Comparison of ENCODE assay signal across 27 cellular contexts in the genomic region with DNA sequence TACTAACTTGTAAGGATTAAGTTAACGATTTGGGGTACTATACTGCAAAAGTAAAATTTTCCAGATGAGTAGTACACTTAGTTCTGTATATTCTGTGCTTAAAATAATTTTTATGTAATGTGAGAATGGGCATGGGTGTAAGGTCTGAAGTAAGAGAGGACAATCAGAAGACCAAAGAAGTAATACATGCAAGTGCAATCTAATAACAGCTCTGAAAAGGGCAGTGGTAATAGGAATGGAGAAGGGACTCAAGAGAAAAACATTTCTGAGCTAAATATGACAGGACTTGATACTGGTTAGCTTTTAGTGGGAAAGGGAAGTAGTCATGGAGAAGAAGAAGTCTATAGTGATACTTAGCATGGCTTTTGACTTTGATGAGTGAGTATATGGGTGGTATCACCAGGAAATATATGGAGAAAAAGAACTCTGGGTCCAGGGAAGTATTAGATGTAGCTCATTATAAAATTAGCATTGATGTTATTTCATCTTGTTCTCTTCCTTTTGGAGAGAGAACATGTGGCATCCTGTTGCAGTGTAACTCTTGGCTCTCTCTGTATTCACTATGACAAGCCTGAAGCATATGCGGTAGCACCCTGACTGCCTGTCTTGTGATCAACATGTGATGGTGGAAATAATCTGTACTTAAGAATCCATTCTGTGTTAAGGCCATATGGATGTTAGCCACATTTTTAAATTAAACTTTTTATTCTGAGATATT.
"Had no signal": no experiment of that assay in that cellular context is flagged by ENCODE, and none has a peak within 500 bp of the region (broad histone marks: within the 10 kb centered on the region; RNA-seq: fewer than 3 reads in every experiment).

No MANE protein-coding gene starts in this region.

- H3K4me3 Mint-ChIP-seq: activated B cell treated with CpG ODN at 0.5 μM for 24 hours; activated CD4-positive, alpha-beta T cell treated with anti-CD3 and anti-CD28 coated beads, Interleukin-2, amount 10 ng/mL, durations not matched to agents 24 days and 14 days; activated CD8-positive, alpha-beta memory T cell treated with anti-CD3 and anti-CD28 coated beads, Interleukin-2, amount 10 ng/mL, durations not matched to agents 7 days and 5 days; activated naive CD4-positive, alpha-beta T cell treated with anti-CD3 and anti-CD28 coated beads for 36 hours; activated naive CD8-positive, alpha-beta T cell; activated T-cell treated with anti-CD3 and anti-CD28 coated beads, Interleukin-2, amount 50 U/mL, for 4 hours had no signal

- H3K27me3 Mint-ChIP-seq: activated B cell treated with CpG ODN at 0.5 μM for 24 hours; activated CD4-positive, alpha-beta T cell treated with anti-CD3 and anti-CD28 coated beads, Interleukin-2, amount 10 ng/mL, durations not matched to agents 24 days and 14 days; activated CD8-positive, alpha-beta memory T cell treated with anti-CD3 and anti-CD28 coated beads, Interleukin-2, amount 10 ng/mL, durations not matched to agents 7 days and 5 days; activated naive CD8-positive, alpha-beta T cell had no signal

- ATAC-seq: activated CD8-positive, alpha-beta memory T cell treated with anti-CD3 and anti-CD28 coated beads, Interleukin-2, amount 10 ng/mL, durations not matched to agents 7 days and 5 days; activated T-cell treated with anti-CD3 and anti-CD28 coated beads, Interleukin-2, amount 50 U/mL, for 4 hours; Panc1; Right ventricle myocardium inferior had no signal

- H3K27ac Mint-ChIP-seq: activated B cell treated with CpG ODN at 0.5 μM for 24 hours; activated CD4-positive, alpha-beta T cell treated with anti-CD3 and anti-CD28 coated beads, Interleukin-2, amount 10 ng/mL, durations not matched to agents 24 days and 14 days; activated CD8-positive, alpha-beta memory T cell treated with anti-CD3 and anti-CD28 coated beads, Interleukin-2, amount 10 ng/mL, durations not matched to agents 7 days and 5 days; activated naive CD4-positive, alpha-beta T cell treated with anti-CD3 and anti-CD28 coated beads for 36 hours; activated naive CD8-positive, alpha-beta T cell had no signal

- DNase-seq: activated B cell treated with CpG ODN at 0.5 μM for 24 hours; activated CD4-positive, alpha-beta T cell treated with anti-CD3 and anti-CD28 coated beads for 1 hour; activated CD4-positive, alpha-beta T cell treated with anti-CD3 and anti-CD28 coated beads, Interleukin-2, amount 10 ng/mL, durations not matched to agents 24 days and 14 days; activated CD4-positive, alpha-beta T cell treated with anti-CD3 and anti-CD28 coated beads, Interleukin-2, amount 50 U/mL, for 48 hours; activated CD8-positive, alpha-beta memory T cell treated with anti-CD3 and anti-CD28 coated beads, Interleukin-2, amount 10 ng/mL, durations not matched to agents 7 days and 5 days; activated gamma-delta T cell; activated naive CD4-positive, alpha-beta T cell treated with anti-CD3 and anti-CD28 coated beads for 36 hours; activated T-cell treated with anti-CD3 and anti-CD28 coated beads, Interleukin-2, amount 50 U/mL, for 4 hours; adrenal gland; KBM-7; NCI-H1092 treated with DMSO at 0.1 percent for 48 hours; NCI-H1417 treated with DMSO at 0.1 percent for 48 hours; NCI-H1694; NCI-H2029; NCI-H2107; NCI-H2171 treated with DMSO at 0.1 percent for 48 hours; NCI-H345; NCI-H510A; NCI-H69; NK-92 treated with Interleukin-12 subunit alpha and Interleukin-12 subunit beta, amount 100 ng/mL, for 24 hours; OCI-M1; RPMI8226; SK-N-SH; T-helper 1 cell had no signal

- H3K4me1 Mint-ChIP-seq: activated B cell treated with CpG ODN at 0.5 μM for 24 hours; activated CD4-positive, alpha-beta T cell treated with anti-CD3 and anti-CD28 coated beads, Interleukin-2, amount 10 ng/mL, durations not matched to agents 24 days and 14 days; activated CD8-positive, alpha-beta memory T cell treated with anti-CD3 and anti-CD28 coated beads, Interleukin-2, amount 10 ng/mL, durations not matched to agents 7 days and 5 days had no signal
